In genomic region chr7:38673795-38674194, GRCh38 we compare ENCODE assay signal across 12 cellular contexts. TPM values are rescaled to one million over a fixed set of nuclear protein-coding genes. Genes with fewer than 3 reads are reported as not detected.
DNase-seq lines count a peak whose midpoint lies in the region; ATAC-seq and TF ChIP-seq lines count a peak whose summit lies in the region.
"Had no signal": no experiment of that assay in that cellular context is flagged by ENCODE, and none has a peak within 500 bp of the region (broad histone marks: within the 10 kb centered on the region; RNA-seq: fewer than 3 reads in every experiment).

No MANE protein-coding gene starts in this region.

- CTCF ChIA-PET in CD4-positive, alpha-beta memory T cell (lab: Charles Lee; ENCODE audit: partially characterized antibody), result interaction anchor here (1.0 kb wide), 1 partner anchor 10 kb away, joined by 3 read pairs; no protein-coding TSS in a partner anchor

- H3K27me3 Mint-ChIP-seq in CD4-positive, alpha-beta memory T cell, result peaks cover 4 to 11% of the 10 kb centered on the region in 2 donors

- peak overlapping the region; percentile 49 for H3K4me2 ChIP-seq in GM23248 (ENCODE audit: unreplicated experiment)
- H3K4me2 ChIP-seq in fibroblast of lung (ENCODE audit: extremely low read depth, insufficient read depth, low read length), result peak overlapping the region; percentile 45
- H3K4me2 ChIP-seq: hepatocyte had no signal

- H4K20me1 ChIP-seq in GM23248 (ENCODE audit: insufficient read depth) (no peaks in the 10 kb centered on the region), fibroblast of lung (ENCODE audit: control insufficient read depth, extremely low read depth, insufficient read depth, low read length) (no peaks in the 10 kb centered on the region)

- H3K79me2 ChIP-seq in GM23248 (ENCODE audit: insufficient read depth), result no peaks in the 10 kb centered on the region
- H3K79me2 ChIP-seq in fibroblast of lung (ENCODE audit: control insufficient read depth, insufficient read depth, low read length), result no peaks in the 10 kb centered on the region
- H3K79me2 ChIP-seq: hepatocyte had no signal

- H3K4me3 Mint-ChIP-seq in CD4-positive, alpha-beta memory T cell, result no peak overlapping the region
- H3K4me3 Mint-ChIP-seq: central memory CD8-positive, alpha-beta T cell had no signal

- peak overlapping the region; percentile 36 for H2AFZ ChIP-seq in GM23248
- peak overlapping the region; percentile 13 for H2AFZ ChIP-seq in fibroblast of lung (ENCODE audit: low read length)
- H2AFZ ChIP-seq: hepatocyte had no signal

- H3K4me1 ChIP-seq in GM23248 (ENCODE audit: insufficient read depth) (peaks cover 16% of the 10 kb centered on the region), fibroblast of lung (ENCODE audit: control insufficient read depth, extremely low read depth, insufficient read depth, low read length) (no peaks in the 10 kb centered on the region), psoas muscle (no peaks in the 10 kb centered on the region)
- H3K4me1 ChIP-seq in CD4-positive, alpha-beta memory T cell (ENCODE audit: insufficient read depth, low read length), result no peaks in the 10 kb centered on the region

- peak; percentile 93 for DNase-seq in GM23248
- peak; percentile 10 for DNase-seq in NCI-H69 (lab: John Stamatoyannopoulos, UW)
- DNase-seq in fibroblast of lung (ENCODE audit: low read depth in 2 of 2), result peak; percentile 25 to 94
- no peak for DNase-seq in psoas muscle
- DNase-seq in CD4-positive, alpha-beta memory T cell, result no peak
- no peak for DNase-seq in activated gamma-delta T cell treated with Interleukin-2 at 50 U/mL for 16 hours
- DNase-seq in T-helper 1 cell, result no peak
- DNase-seq: activated T-cell treated with anti-CD3 and anti-CD28 coated beads for 4 hours, small intestine had no signal

- H3K4me3 ChIP-seq in GM23248 (no peak overlapping the region), fibroblast of lung (replicated peaks in 1 of 4; ENCODE audit: control extremely low read depth in 1 of 4, insufficient read depth in 1 of 4, low read depth in 3 of 4, low read length in 4 of 4) (no peak overlapping the region), psoas muscle (no peak overlapping the region)
- no peak overlapping the region for H3K4me3 ChIP-seq in CD4-positive, alpha-beta memory T cell (ENCODE audit: low read length in 2 of 2)
- H3K4me3 ChIP-seq: hepatocyte had no signal

- H3K9me3 ChIP-seq in GM23248 (ENCODE audit: low read depth) (no peaks in the 10 kb centered on the region), fibroblast of lung (ENCODE audit: control insufficient read depth, insufficient read depth, low read depth, low read length) (no peaks in the 10 kb centered on the region), psoas muscle (no peaks in the 10 kb centered on the region)
- no peaks in the 10 kb centered on the region for H3K9me3 ChIP-seq in CD4-positive, alpha-beta memory T cell (ENCODE audit: control insufficient read depth in 1 of 2, low read length in 2 of 2)

- H3K9ac ChIP-seq in GM23248 (no peak overlapping the region), fibroblast of lung (ENCODE audit: insufficient read depth, low read length) (no peak overlapping the region)

- ATAC-seq in psoas muscle, result peak in 3 of 4 donors; percentile 48 to 62 (median 57)
- ATAC-seq in SK-N-SH treated with all-trans-retinoic acid at 6 μM for 48 hours, result no peak

- intact Hi-C loops in psoas muscle (cut with DNase I), result no loop called here
- intact Hi-C loops in CD4-positive, alpha-beta memory T cell (cut with micrococcal nuclease), result no loop called here

- H3K9me3 Mint-ChIP-seq in CD4-positive, alpha-beta memory T cell, result peaks cover 0 to 3% (median 0%) of the 10 kb centered on the region in 8 donors
- H3K9me3 Mint-ChIP-seq: central memory CD8-positive, alpha-beta T cell had no signal

- H3K36me3 ChIP-seq in GM23248 (ENCODE audit: low read depth), result no peaks in the 10 kb centered on the region
- no peaks in the 10 kb centered on the region for H3K36me3 ChIP-seq in fibroblast of lung (ENCODE audit: control insufficient read depth, insufficient read depth, low read length)
- H3K36me3 ChIP-seq in psoas muscle (ENCODE audit: insufficient read depth in 1 of 2, low read depth in 1 of 2), result no peaks in the 10 kb centered on the region
- no peaks in the 10 kb centered on the region for H3K36me3 ChIP-seq in CD4-positive, alpha-beta memory T cell (ENCODE audit: insufficient read depth, low read length)

- H3F3A ChIP-seq in GM23248 (ENCODE audit: insufficient read depth), result no peaks in the 10 kb centered on the region

- in situ Hi-C loops in GM23248 (cut with MboI), result no loop called here

- H3K27me3 ChIP-seq in GM23248 (replicated peaks; ENCODE audit: insufficient read depth) (no peaks in the 10 kb centered on the region), fibroblast of lung (ENCODE audit: control insufficient read depth, insufficient read depth, low read length) (no peaks in the 10 kb centered on the region), psoas muscle (ENCODE audit: insufficient read depth in 3 of 3, low read length in 2 of 3) (no peaks in the 10 kb centered on the region)
- H3K27me3 ChIP-seq in CD4-positive, alpha-beta memory T cell (ENCODE audit: insufficient read depth, low read length), result no peaks in the 10 kb centered on the region
- H3K27me3 ChIP-seq: hepatocyte had no signal

- 32 to 33% methylated on average over 3 of the region's 3 CpGs for WGBS in GM23248 (ENCODE audit: low coverage in 1 of 2, low lambda C conversion rate in 2 of 2, missing lambda C conversion rate in 2 of 2), 2 experiments
- 56 to 73% (median 59%) methylated on average over 3 of the region's 3 CpGs for WGBS in psoas muscle, 3 donors

- H3K9me2 ChIP-seq in GM23248 (ENCODE audit: insufficient read depth), result no peaks in the 10 kb centered on the region

- H3K27ac ChIP-seq in GM23248 (peak overlapping the region; percentile 27), fibroblast of lung (ENCODE audit: insufficient read depth, low read length) (peak overlapping the region; percentile 8), psoas muscle (peak overlapping the region; percentile 54)
- H3K27ac ChIP-seq in CD4-positive, alpha-beta memory T cell (ENCODE audit: low read depth, low read length), result no peak overlapping the region
- H3K27ac ChIP-seq: hepatocyte had no signal

- no peak overlapping the region for H3K27ac Mint-ChIP-seq in CD4-positive, alpha-beta memory T cell

- POLR2A ChIA-PET in CD4-positive, alpha-beta memory T cell (lab: Charles Lee; ENCODE audit: partially characterized antibody), result no interaction called here

- H3K4me1 Mint-ChIP-seq in CD4-positive, alpha-beta memory T cell, result no peaks in the 10 kb centered on the region
- H3K4me1 Mint-ChIP-seq: central memory CD8-positive, alpha-beta T cell had no signal

- no peak for TF ChIP-seq CTCF in fibroblast of lung (conservative IDR thresholded peaks at IDR 0.05 in 1 of 2, IDR thresholded peaks at IDR 0.05 in 1 of 2; ENCODE audit: low read depth in 1 of 2, low read length in 2 of 2)
- TF ChIP-seq CTCF in psoas muscle (IDR thresholded peaks at IDR 0.05), result no peak

- H3K36me3 Mint-ChIP-seq in CD4-positive, alpha-beta memory T cell, result no peaks in the 10 kb centered on the region

TF ChIP-seq in SK-N-SH treated with all-trans-retinoic acid at 6 μM for 48 hours, 23 proteins besides CTCF, POLR2A, EP300 and RAD21:
- no peak for TF ChIP-seq ZFP3 (CRISPR knock-in tag; IDR thresholded peaks at IDR 0.05)
- TF ChIP-seq PATZ1 (CRISPR knock-in tag; IDR thresholded peaks at IDR 0.05; ENCODE audit: borderline replicate concordance), result no peak
TF ChIP-seq in SK-N-SH treated with all-trans-retinoic acid at 6 μM for 48 hours: peak in this region for 0.

RNA-seq across cellular contexts. Expression of gene AMPH, which starts 42.6 kb away (rescaled TPM):
- total RNA-seq in GM23248 (2014; rRNA removed; shearing (Covaris generic)), result 1.9 and 3.1 TPM in 2 replicates
- polyA plus RNA-seq in GM23248 (2016; fragmentation: Nextera tagmentation; extraction: Ambion mirVana) (4.9 and 5.5 TPM in 2 replicates), fibroblast of lung (2.4 and 9.0 TPM in 2 replicates), psoas muscle (1 to 10 TPM in 2 of 3 donors, under 1 TPM in 1; 0.98 to 1.6 (median 1.1) TPM)
- total RNA-seq in fibroblast of lung (1.5 and 3.6 TPM in 2 replicates), psoas muscle (1 to 10 TPM; 1.4 to 2.9 (median 2.5) TPM)
- 1.7 and 6.5 TPM in 2 replicates for polyA plus RNA-seq in fibroblast of lung (2012)
- polyA minus RNA-seq in fibroblast of lung (ENCODE audit: low replicate concordance), result 3.4 and 4.8 TPM in 2 replicates
- total RNA-seq in CD4-positive, alpha-beta memory T cell, result under 1 TPM; 0.14 to 0.26 TPM
- under 1 TPM in 1 of 2 donors, not detected in 1; 0.09 TPM for polyA plus RNA-seq in CD4-positive, alpha-beta memory T cell

Comparison
In these comparisons a context has a peak if more than half of its experiments do, and no peak if none do; other contexts are left out.
1. DNase-seq: peak in GM23248 (single experiment), NCI-H69 (single experiment) and fibroblast of lung (2 of 2); none in psoas muscle (0 of 2), CD4-positive, alpha-beta memory T cell (0 of 5), activated gamma-delta T cell treated with Interleukin-2 at 50 U/mL for 16 hours (single experiment) and T-helper 1 cell (0 of 5).